27 cellular contexts compared by ENCODE assay signal in the genomic region with DNA sequence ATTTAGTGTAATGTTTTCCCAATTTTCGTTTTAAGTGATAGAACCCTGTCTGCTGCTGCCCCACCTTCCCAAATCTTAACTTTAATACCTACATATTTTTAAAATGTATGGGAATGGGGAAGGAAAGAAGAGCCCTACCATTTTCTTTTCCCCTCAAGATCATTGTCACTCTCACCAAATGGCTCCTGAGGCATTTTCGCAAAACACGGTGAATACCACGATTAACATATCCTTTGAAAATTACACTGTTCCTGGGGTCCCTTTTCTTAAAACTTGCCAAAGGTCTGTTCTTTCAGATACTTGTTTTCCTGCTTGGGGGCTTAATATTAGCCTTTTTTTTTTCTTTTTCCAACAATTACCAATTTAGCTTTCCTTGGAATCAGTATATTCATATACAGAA.
"Had no signal": no experiment of that assay in that cellular context is flagged by ENCODE, and none has a peak within 500 bp of the region (broad histone marks: within the 10 kb centered on the region; RNA-seq: fewer than 3 reads in every experiment).

No MANE protein-coding gene starts in this region.

- DNase-seq: activated CD4-positive, alpha-beta memory T cell treated with anti-CD3 and anti-CD28 coated beads for 36 hours; activated CD4-positive, alpha-beta T cell treated with anti-CD3 and anti-CD28 coated beads for 36 hours; activated CD4-positive, alpha-beta T cell treated with anti-CD3 and anti-CD28 coated beads, Interleukin-2, amount 50 U/mL, for 1 hour; activated CD8-positive, alpha-beta memory T cell treated with anti-CD3 and anti-CD28 coated beads, Interleukin-2, amount 50 U/mL, for 4 hours; activated gamma-delta T cell treated with Interleukin-2 at 50 U/mL for 16 hours; activated naive CD4-positive, alpha-beta T cell treated with anti-CD3 and anti-CD28 coated beads for 36 hours; activated T-cell treated with anti-CD3 and anti-CD28 coated beads for 4 hours; activated T-cell treated with anti-CD3 and anti-CD28 coated beads, Interleukin-2, amount 50 U/mL, for 4 hours; adrenal gland; body of pancreas; NCI-H1105; NCI-H1417 treated with DMSO at 0.1 percent for 48 hours; NCI-H187 treated with DMSO at 0.1 percent for 48 hours; NCI-H2081 treated with DMSO at 0.1 percent for 48 hours; NCI-H345; NCI-H524 treated with DMSO at 0.1 percent for 48 hours; Peyer's patch; RPMI8226; SHP77 treated with DMSO at 0.1 percent for 48 hours; SK-N-SH had no signal

- H3K36me3 ChIP-seq: adrenal gland, breast epithelium, Peyer's patch had no signal

- H3K9ac ChIP-seq: SK-N-SH had no signal

- H3K4me3 ChIP-seq: adrenal gland, body of pancreas, breast epithelium, Peyer's patch, SJSA1 had no signal

- H3K27ac ChIP-seq: adrenal gland, breast epithelium, Peyer's patch, SJSA1 had no signal

- H3K4me3 Mint-ChIP-seq: activated CD4-positive, alpha-beta memory T cell treated with anti-CD3 and anti-CD28 coated beads for 36 hours; activated CD4-positive, alpha-beta T cell treated with anti-CD3 and anti-CD28 coated beads for 36 hours; activated naive CD4-positive, alpha-beta T cell treated with anti-CD3 and anti-CD28 coated beads for 36 hours; activated T-cell treated with anti-CD3 and anti-CD28 coated beads, Interleukin-2, amount 50 U/mL, for 4 hours; activated T-helper 1 cell treated with anti-CD3 and anti-CD28 coated beads, Interleukin-12 subunit alpha, Interleukin-12 subunit beta, Interleukin-2, Interleukin-4 antibody, amounts not matched to agents 30 ng/mL and 10 ng/mL and 1 ng/mL, durations not matched to agents 14 hours and 24 hours and 36 hours; T-helper 1 cell treated with Interleukin-12 subunit alpha and Interleukin-12 subunit beta and Interleukin-4 antibody, amounts not matched to agents 30 μg/mL and 1 μg/mL, for 36 hours; T-helper 2 cell treated with Interferon-gamma antibody and Interleukin-4, amounts not matched to agents 5 μg/mL and 100 μg/mL, for 36 hours had no signal

- H3K27me3 Mint-ChIP-seq: activated CD4-positive, alpha-beta memory T cell treated with anti-CD3 and anti-CD28 coated beads for 36 hours; activated CD4-positive, alpha-beta T cell treated with anti-CD3 and anti-CD28 coated beads for 36 hours had no signal

- ATAC-seq: activated CD4-positive, alpha-beta T cell treated with anti-CD3 and anti-CD28 coated beads for 36 hours; activated CD4-positive, CD25-positive, alpha-beta regulatory T cell treated with anti-CD3 and anti-CD28 coated beads, Interleukin-2, amount 50 U/mL, for 24 hours; activated naive CD4-positive, alpha-beta T cell treated with anti-CD3 and anti-CD28 coated beads, Interleukin-2, amount 50 U/mL, for 72 hours; activated T-cell treated with anti-CD3 and anti-CD28 coated beads, Interleukin-2, amount 50 U/mL, for 4 hours; body of pancreas had no signal

- H3K4me1 ChIP-seq: breast epithelium, Peyer's patch, SJSA1 had no signal

- H3K9me3 ChIP-seq: body of pancreas, Peyer's patch, SK-N-SH had no signal

- H3K27me3 ChIP-seq: adrenal gland, body of pancreas, breast epithelium, Peyer's patch, SJSA1 had no signal

- H3K27ac Mint-ChIP-seq: activated CD4-positive, alpha-beta memory T cell treated with anti-CD3 and anti-CD28 coated beads for 36 hours; activated CD4-positive, alpha-beta T cell treated with anti-CD3 and anti-CD28 coated beads for 36 hours; activated naive CD4-positive, alpha-beta T cell treated with anti-CD3 and anti-CD28 coated beads for 36 hours; activated naive CD4-positive, alpha-beta T cell treated with anti-CD3 and anti-CD28 coated beads, Interleukin-2, amount 50 U/mL, for 72 hours; activated T-helper 1 cell treated with anti-CD3 and anti-CD28 coated beads, Interleukin-12 subunit alpha, Interleukin-12 subunit beta, Interleukin-2, Interleukin-4 antibody, amounts not matched to agents 30 ng/mL and 10 ng/mL and 1 ng/mL, durations not matched to agents 14 hours and 24 hours and 36 hours; T-helper 1 cell treated with Interleukin-12 subunit alpha and Interleukin-12 subunit beta and Interleukin-4 antibody, amounts not matched to agents 30 μg/mL and 1 μg/mL, for 36 hours; T-helper 2 cell treated with Interferon-gamma antibody and Interleukin-4, amounts not matched to agents 5 μg/mL and 100 μg/mL, for 36 hours had no signal

- H3K4me2 ChIP-seq: SK-N-SH had no signal
